In the genomic region with DNA sequence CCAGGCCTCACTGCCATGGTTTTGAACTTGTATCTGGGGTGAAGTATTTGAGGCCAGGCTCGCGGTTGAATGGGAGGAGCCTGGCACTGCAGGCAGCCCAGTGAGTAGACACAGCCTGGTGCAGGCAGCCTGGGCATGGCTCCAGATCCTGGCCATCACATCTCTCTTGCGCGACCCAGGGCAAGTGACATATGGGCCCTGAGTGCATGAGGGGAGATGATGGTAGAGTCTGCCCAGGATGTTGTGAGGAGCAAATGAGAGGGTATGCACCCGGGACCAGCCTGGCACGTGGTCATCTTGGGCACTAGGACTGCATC, we compare ENCODE assay signal across 10 cellular contexts.
DNase-seq lines count a peak whose midpoint lies in the region; ATAC-seq and TF ChIP-seq lines count a peak whose summit lies in the region.
"Had no signal": no experiment of that assay in that cellular context is flagged by ENCODE, and none has a peak within 500 bp of the region (broad histone marks: within the 10 kb centered on the region; RNA-seq: fewer than 3 reads in every experiment).

No MANE protein-coding gene starts in this region.

- no peak for ATAC-seq in HG03520 (IDR thresholded peaks at IDR 0.05; ENCODE audit: unreplicated experiment)
- no peak for ATAC-seq in GM21717 (IDR thresholded peaks at IDR 0.05; ENCODE audit: unreplicated experiment)

- H3K27me3 Mint-ChIP-seq in Calu3 (ENCODE audit: unreplicated experiment), result no peaks in the 10 kb centered on the region

- no peaks in the 10 kb centered on the region for H3K79me2 ChIP-seq in osteoblast (ENCODE audit: insufficient read depth, low read length)
- H3K79me2 ChIP-seq: hepatocyte had no signal

- no peak overlapping the region for H3K4me3 Mint-ChIP-seq in Calu3 (ENCODE audit: low read depth, unreplicated experiment)

- H3K27ac ChIP-seq in osteoblast (ENCODE audit: low read depth, low read length), result no peak overlapping the region
- H3K27ac ChIP-seq: hepatocyte, SJSA1 had no signal

- no peak overlapping the region for H3K27ac Mint-ChIP-seq in Calu3 (ENCODE audit: unreplicated experiment)

- H3K9me3 ChIP-seq in osteoblast (ENCODE audit: low read depth, low read length), result no peaks in the 10 kb centered on the region
- H3K9me3 ChIP-seq: SJSA1 had no signal

- H3K4me2 ChIP-seq in osteoblast (ENCODE audit: insufficient read depth, low read length), result no peak overlapping the region
- H3K4me2 ChIP-seq: hepatocyte had no signal

- peak; percentile 36 for DNase-seq in Calu3
- peak; percentile 71 for DNase-seq in NCI-H1694 treated with DMSO at 0.1 percent for 48 hours (lab: John Stamatoyannopoulos, UW)
- peak; percentile 39 for DNase-seq in fibroblast of pulmonary artery (ENCODE audit: low read depth)
- peak; percentile 95 for DNase-seq in osteoblast (ENCODE audit: insufficient read length, low spot score, missing footprints)
- DNase-seq in NCI-H1417 treated with DMSO at 0.1 percent for 48 hours (lab: John Stamatoyannopoulos, UW), result no peak
- DNase-seq in NCI-H510A treated with DMSO at 0.1 percent for 48 hours (lab: John Stamatoyannopoulos, UW), result no peak

- H3K36me3 Mint-ChIP-seq in Calu3 (ENCODE audit: insufficient read depth, unreplicated experiment), result no peaks in the 10 kb centered on the region

- no peaks in the 10 kb centered on the region for H4K20me1 ChIP-seq in osteoblast (ENCODE audit: insufficient read depth, low read length)

- no peak overlapping the region for H2AFZ ChIP-seq in osteoblast (ENCODE audit: low read length)
- H2AFZ ChIP-seq: hepatocyte had no signal

- CTCF ChIA-PET in Calu3 (lab: Charles Lee), result no interaction called here

- BruUV-seq in Calu3 (replicated peaks; lab: Mats Ljungman, UMichigan), result no TSS peak

- no peak overlapping the region for H3K4me3 ChIP-seq in fibroblast of pulmonary artery (replicated peaks; ENCODE audit: low read depth, low read length)
- no peak overlapping the region for H3K4me3 ChIP-seq in osteoblast (ENCODE audit: insufficient read depth, low read length)
- H3K4me3 ChIP-seq: hepatocyte, SJSA1 had no signal

- H3K27me3 ChIP-seq in osteoblast (ENCODE audit: insufficient read depth, low read length), result no peaks in the 10 kb centered on the region
- H3K27me3 ChIP-seq: hepatocyte, SJSA1 had no signal

- H3K9me3 Mint-ChIP-seq in Calu3 (ENCODE audit: low read depth, unreplicated experiment), result peaks cover 3% of the 10 kb centered on the region

- no peaks in the 10 kb centered on the region for H3K36me3 ChIP-seq in osteoblast (ENCODE audit: insufficient read depth, low read length)
- H3K36me3 ChIP-seq: SJSA1 had no signal

- intact Hi-C loops in Calu3 (cut with micrococcal nuclease; ENCODE audit: unreplicated experiment), result loop anchor here (10.0 kb wide), 1 partner anchor 801 kb away; no protein-coding TSS in a partner anchor

- TF ChIP-seq CTCF in Calu3 (IDR thresholded peaks at IDR 0.05; ENCODE audit: unreplicated experiment), result no peak
- no peak for TF ChIP-seq CTCF in fibroblast of pulmonary artery (IDR thresholded peaks at IDR 0.05; ENCODE audit: low read length, missing control alignments)
- TF ChIP-seq CTCF in osteoblast (IDR thresholded peaks at IDR 0.05; ENCODE audit: extremely low read depth, low read depth, low read length), result no peak

- H3K4me1 ChIP-seq in osteoblast (ENCODE audit: insufficient read depth, low read length), result peaks cover 6% of the 10 kb centered on the region
- H3K4me1 ChIP-seq: SJSA1 had no signal

- H3K4me1 Mint-ChIP-seq in Calu3 (ENCODE audit: low read depth, unreplicated experiment), result no peaks in the 10 kb centered on the region

Comparison
In these comparisons a context has a peak if more than half of its experiments do, and no peak if none do; other contexts are left out.
1. DNase-seq: peak in Calu3 (single experiment), NCI-H1694 treated with DMSO at 0.1 percent for 48 hours (single experiment), fibroblast of pulmonary artery (single experiment) and osteoblast (single experiment); none in NCI-H1417 treated with DMSO at 0.1 percent for 48 hours (single experiment) and NCI-H510A treated with DMSO at 0.1 percent for 48 hours (single experiment).